In the genomic region with DNA sequence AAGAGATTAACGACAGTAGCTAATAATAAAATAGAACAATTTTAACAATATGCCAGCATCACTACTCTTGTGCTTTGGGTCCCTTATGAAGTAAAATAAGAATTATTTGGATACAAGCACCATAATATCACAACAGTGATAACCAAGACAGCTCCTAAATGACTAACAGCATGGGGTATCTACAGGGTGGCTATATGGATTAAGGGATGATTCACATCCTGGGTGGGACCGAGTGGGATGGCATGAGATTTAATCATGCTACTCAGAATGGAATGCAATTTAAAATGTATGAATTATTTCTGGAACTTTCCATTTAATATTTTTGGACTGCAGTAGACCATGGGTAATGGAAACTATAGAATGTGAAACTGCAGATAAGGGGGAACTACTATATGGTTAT, we compare ENCODE assay signal across 17 cellular contexts. TPM values are rescaled to one million over a fixed set of nuclear protein-coding genes. Genes with fewer than 3 reads are reported as not detected.
DNase-seq lines count a peak whose midpoint lies in the region; ATAC-seq and TF ChIP-seq lines count a peak whose summit lies in the region.
"Had no signal": no experiment of that assay in that cellular context is flagged by ENCODE, and none has a peak within 500 bp of the region (broad histone marks: within the 10 kb centered on the region; RNA-seq: fewer than 3 reads in every experiment).

No MANE protein-coding gene starts in this region.

- H3K4me1 ChIP-seq in RWPE2 (ENCODE audit: insufficient read depth, poor library complexity, severe bottlenecking) (peaks cover 14% of the 10 kb centered on the region), osteoblast (ENCODE audit: insufficient read depth, low read length) (peaks cover 20% of the 10 kb centered on the region)
- no peaks in the 10 kb centered on the region for H3K4me1 ChIP-seq in effector memory CD4-positive, alpha-beta T cell (ENCODE audit: control insufficient read depth, insufficient read depth, low read length, poor library complexity, severe bottlenecking)
- H3K4me1 ChIP-seq: stomach had no signal

- H3K4me3 Mint-ChIP-seq in activated naive CD8-positive, alpha-beta T cell treated with anti-CD3 and anti-CD28 coated beads, Interleukin-2, amount 50 U/mL, for 24 hours: no peak overlapping the region
- H3K4me3 Mint-ChIP-seq in activated naive CD8-positive, alpha-beta T cell treated with anti-CD3 and anti-CD28 coated beads for 36 hours: no peak overlapping the region
- H3K4me3 Mint-ChIP-seq: activated CD8-positive, alpha-beta T cell treated with anti-CD3 and anti-CD28 coated beads, Interleukin-2, amount 10 ng/mL, durations not matched to agents 7 days and 5 days had no signal

- H3K36me3 ChIP-seq in RWPE2 (ENCODE audit: low read depth) (no peaks in the 10 kb centered on the region), osteoblast (ENCODE audit: insufficient read depth, low read length) (no peaks in the 10 kb centered on the region)
- H3K36me3 ChIP-seq in effector memory CD4-positive, alpha-beta T cell (ENCODE audit: control insufficient read depth, insufficient read depth, low read length): no peaks in the 10 kb centered on the region
- H3K36me3 ChIP-seq: stomach had no signal

- peak overlapping the region; percentile 81 for H3K27ac ChIP-seq in RWPE2 (ENCODE audit: poor library complexity, severe bottlenecking)
- H3K27ac ChIP-seq in epithelial cell of prostate: peak overlapping the region; percentile 91
- H3K27ac ChIP-seq in osteoblast (ENCODE audit: low read depth, low read length): peak overlapping the region; percentile 54
- no peak overlapping the region for H3K27ac ChIP-seq in effector memory CD4-positive, alpha-beta T cell (ENCODE audit: insufficient read depth, low read length, poor library complexity, severe bottlenecking)
- H3K27ac ChIP-seq: stomach had no signal

- ATAC-seq in activated naive CD8-positive, alpha-beta T cell treated with anti-CD3 and anti-CD28 coated beads, Interleukin-2, amount 50 U/mL, for 24 hours: peak; percentile 61
- ATAC-seq in RWPE2 (ENCODE audit: low read depth): peak; percentile 99
- ATAC-seq: activated CD8-positive, alpha-beta T cell treated with anti-CD3 and anti-CD28 coated beads, Interleukin-2, amount 10 ng/mL, durations not matched to agents 7 days and 5 days had no signal

- H3K4me1 Mint-ChIP-seq in activated naive CD8-positive, alpha-beta T cell treated with anti-CD3 and anti-CD28 coated beads, Interleukin-2, amount 50 U/mL, for 24 hours: peaks cover 2% of the 10 kb centered on the region
- peaks cover 3% of the 10 kb centered on the region for H3K4me1 Mint-ChIP-seq in activated naive CD8-positive, alpha-beta T cell treated with anti-CD3 and anti-CD28 coated beads for 36 hours

- no peaks in the 10 kb centered on the region for H3K27me3 ChIP-seq in RWPE2 (ENCODE audit: insufficient read depth, poor library complexity, severe bottlenecking)
- no peaks in the 10 kb centered on the region for H3K27me3 ChIP-seq in osteoblast (ENCODE audit: insufficient read depth, low read length)
- no peaks in the 10 kb centered on the region for H3K27me3 ChIP-seq in effector memory CD4-positive, alpha-beta T cell (replicated peaks; ENCODE audit: control insufficient read depth, insufficient read depth, low read length, poor library complexity, severe bottlenecking)
- H3K27me3 ChIP-seq: stomach had no signal

- H3K27me3 Mint-ChIP-seq in activated naive CD8-positive, alpha-beta T cell treated with anti-CD3 and anti-CD28 coated beads, Interleukin-2, amount 50 U/mL, for 24 hours: peaks cover 4% of the 10 kb centered on the region
- peaks cover 10% of the 10 kb centered on the region for H3K27me3 Mint-ChIP-seq in activated naive CD8-positive, alpha-beta T cell treated with anti-CD3 and anti-CD28 coated beads for 36 hours

- no peaks in the 10 kb centered on the region for H3K79me2 ChIP-seq in osteoblast (ENCODE audit: insufficient read depth, low read length)

- no peaks in the 10 kb centered on the region for H4K20me1 ChIP-seq in osteoblast (ENCODE audit: insufficient read depth, low read length)

- DNase-seq in activated naive CD8-positive, alpha-beta T cell treated with anti-CD3 and anti-CD28 coated beads, Interleukin-2, amount 50 U/mL, for 24 hours: no peak
- no peak for DNase-seq in activated naive CD8-positive, alpha-beta T cell treated with anti-CD3 and anti-CD28 coated beads for 36 hours
- DNase-seq in RWPE2 (ENCODE audit: low spot score) (no peak), epithelial cell of prostate (ENCODE audit: low read depth, low spot score) (peak; percentile 31), osteoblast (ENCODE audit: insufficient read length, low spot score, missing footprints) (peak; percentile 83), NCI-H1105 (lab: John Stamatoyannopoulos, UW) (no peak), activated T-cell treated with anti-CD3 and anti-CD28 coated beads for 4 hours (no peak)
- DNase-seq in effector memory CD4-positive, alpha-beta T cell: no peak
- DNase-seq: activated CD8-positive, alpha-beta T cell treated with anti-CD3 and anti-CD28 coated beads, Interleukin-2, amount 10 ng/mL, durations not matched to agents 7 days and 5 days; GDM1; kidney; NCI-H1436; NCI-H446 treated with DMSO at 0.1 percent for 48 hours; small intestine; stomach had no signal

- H3K4me2 ChIP-seq in osteoblast (ENCODE audit: insufficient read depth, low read length): peak overlapping the region; percentile 1
- H3K4me2 ChIP-seq: A549 had no signal

- no peak overlapping the region for H3K27ac Mint-ChIP-seq in activated naive CD8-positive, alpha-beta T cell treated with anti-CD3 and anti-CD28 coated beads, Interleukin-2, amount 50 U/mL, for 24 hours
- no peak overlapping the region for H3K27ac Mint-ChIP-seq in activated naive CD8-positive, alpha-beta T cell treated with anti-CD3 and anti-CD28 coated beads for 36 hours
- H3K27ac Mint-ChIP-seq: activated CD8-positive, alpha-beta T cell treated with anti-CD3 and anti-CD28 coated beads, Interleukin-2, amount 10 ng/mL, durations not matched to agents 7 days and 5 days; activated T-helper 2 cell treated with anti-CD3 and anti-CD28 coated beads, Interferon-gamma antibody, Interleukin-2, Interleukin-4, amounts not matched to agents 10 μg/mL and 5 μg/mL and 100 μg/mL, durations not matched to agents 14 hours and 24 hours and 36 hours had no signal

- no peak overlapping the region for H3K4me3 ChIP-seq in RWPE2 (ENCODE audit: severe bottlenecking)
- no peak overlapping the region for H3K4me3 ChIP-seq in osteoblast (ENCODE audit: insufficient read depth, low read length)
- no peak overlapping the region for H3K4me3 ChIP-seq in effector memory CD4-positive, alpha-beta T cell (ENCODE audit: insufficient read depth, low read depth, low read length, poor library complexity, severe bottlenecking)
- H3K4me3 ChIP-seq: A549, stomach had no signal

- H2AFZ ChIP-seq in osteoblast (ENCODE audit: low read length): no peak overlapping the region

- no peaks in the 10 kb centered on the region for H3K9me3 Mint-ChIP-seq in activated naive CD8-positive, alpha-beta T cell treated with anti-CD3 and anti-CD28 coated beads, Interleukin-2, amount 50 U/mL, for 24 hours
- no peaks in the 10 kb centered on the region for H3K9me3 Mint-ChIP-seq in activated naive CD8-positive, alpha-beta T cell treated with anti-CD3 and anti-CD28 coated beads for 36 hours
- H3K9me3 Mint-ChIP-seq: activated T-helper 2 cell treated with anti-CD3 and anti-CD28 coated beads, Interferon-gamma antibody, Interleukin-2, Interleukin-4, amounts not matched to agents 10 μg/mL and 5 μg/mL and 100 μg/mL, durations not matched to agents 14 hours and 24 hours and 36 hours had no signal

- no peaks in the 10 kb centered on the region for H3K36me3 Mint-ChIP-seq in activated naive CD8-positive, alpha-beta T cell treated with anti-CD3 and anti-CD28 coated beads, Interleukin-2, amount 50 U/mL, for 24 hours (ENCODE audit: low read depth)
- H3K36me3 Mint-ChIP-seq in activated naive CD8-positive, alpha-beta T cell treated with anti-CD3 and anti-CD28 coated beads for 36 hours: no peaks in the 10 kb centered on the region

- TF ChIP-seq CTCF in RWPE2 (IDR thresholded peaks at IDR 0.05; ENCODE audit: poor library complexity, severe bottlenecking): no peak
- TF ChIP-seq CTCF in osteoblast (IDR thresholded peaks at IDR 0.05; ENCODE audit: extremely low read depth, low read depth, low read length): no peak

- H3K9me3 ChIP-seq in RWPE2 (ENCODE audit: severe bottlenecking) (no peaks in the 10 kb centered on the region), osteoblast (ENCODE audit: low read depth, low read length) (no peaks in the 10 kb centered on the region)
- no peaks in the 10 kb centered on the region for H3K9me3 ChIP-seq in effector memory CD4-positive, alpha-beta T cell (ENCODE audit: control insufficient read depth, low read length)
- H3K9me3 ChIP-seq: A549, stomach had no signal

RNA-seq across cellular contexts. Expression of gene B3GALNT2, which starts 28.1 kb away (rescaled TPM):
- total RNA-seq in activated naive CD8-positive, alpha-beta T cell treated with anti-CD3 and anti-CD28 coated beads for 36 hours: 10 to 100 TPM; 14.6 to 15.7 TPM
- total RNA-seq in osteoblast: 28.9 and 34.7 TPM in 2 replicates

Comparison
In these comparisons a context has a peak if more than half of its experiments do, and no peak if none do; other contexts are left out.
1. DNase-seq: peak in epithelial cell of prostate (single experiment) and osteoblast (single experiment); none in activated naive CD8-positive, alpha-beta T cell treated with anti-CD3 and anti-CD28 coated beads, Interleukin-2, amount 50 U/mL, for 24 hours (single experiment), activated naive CD8-positive, alpha-beta T cell treated with anti-CD3 and anti-CD28 coated beads for 36 hours (single experiment), RWPE2 (single experiment), NCI-H1105 (single experiment), effector memory CD4-positive, alpha-beta T cell (0 of 3) and activated T-cell treated with anti-CD3 and anti-CD28 coated beads for 4 hours (single experiment).